8 cellular contexts compared by ENCODE assay signal in genomic region chr14:20631023-20631820, GRCh38. TPM values are rescaled to one million over a fixed set of nuclear protein-coding genes. Genes with fewer than 3 reads are reported as not detected.
A peak's percentile ranks its signal among the peaks of the same experiment; 100 is the strongest.
DNase-seq lines count a peak whose midpoint lies in the region; ATAC-seq and TF ChIP-seq lines count a peak whose summit lies in the region.

No MANE protein-coding gene starts in this region.

- DNase-seq in Caki2 (ENCODE audit: low read depth), result peak; percentile 61
- peak; percentile 48 to 59 for DNase-seq in Kasumi-1 (lab: John Stamatoyannopoulos, UW)
- no peak for DNase-seq in T-helper 2 cell treated with Interferon-gamma antibody and Interleukin-4, amounts not matched to agents 5 μg/mL and 100 μg/mL, for 36 hours (ENCODE audit: low spot score)
- peak in 1 of 2 donors; percentile 56 for DNase-seq in central memory CD8-positive, alpha-beta T cell (ENCODE audit: low spot score in 2 of 2)
- no peak for DNase-seq in kidney epithelial cell (ENCODE audit: low read depth)
- peak in 2 of 3 donors; percentile 21 to 39 for DNase-seq in stimulated activated CD4-positive, alpha-beta T cell treated with anti-CD3 and anti-CD28 coated beads, TNF-alpha, amount 100 ng/mL, for 1 hour (ENCODE audit: low read depth in 3 of 3, low spot score in 1 of 3)
- DNase-seq in GM19240 (ENCODE audit: insufficient read length, low spot score), result no peak

- in situ Hi-C loops in Caki2 (cut with HindIII; ENCODE audit: low pct_unique_long_range_greater_than_20kb, low sequenced_read_pairs), result no loop called here

- no peaks in the 10 kb centered on the region for H3K36me3 Mint-ChIP-seq in T-helper 2 cell treated with Interferon-gamma antibody and Interleukin-4, amounts not matched to agents 5 μg/mL and 100 μg/mL, for 36 hours (ENCODE audit: low read depth)
- H3K36me3 Mint-ChIP-seq in central memory CD8-positive, alpha-beta T cell (ENCODE audit: insufficient read depth), result peaks cover 37% of the 10 kb centered on the region

- H3K27me3 Mint-ChIP-seq in T-helper 2 cell treated with Interferon-gamma antibody and Interleukin-4, amounts not matched to agents 5 μg/mL and 100 μg/mL, for 36 hours (ENCODE audit: low read depth), result peaks cover 80% of the 10 kb centered on the region
- no peaks in the 10 kb centered on the region for H3K27me3 Mint-ChIP-seq in central memory CD8-positive, alpha-beta T cell

- H3K4me3 ChIP-seq in kidney epithelial cell (ENCODE audit: low read depth, low read length), result peak overlapping the region; percentile 40

- peaks cover 22% of the 10 kb centered on the region for H3K27me3 ChIP-seq in kidney epithelial cell (ENCODE audit: control insufficient read depth, insufficient read depth, low read length)

- peaks cover 46% of the 10 kb centered on the region for H3K4me1 Mint-ChIP-seq in T-helper 2 cell treated with Interferon-gamma antibody and Interleukin-4, amounts not matched to agents 5 μg/mL and 100 μg/mL, for 36 hours (ENCODE audit: low read depth)
- peaks cover 54% of the 10 kb centered on the region for H3K4me1 Mint-ChIP-seq in central memory CD8-positive, alpha-beta T cell

- H3K27ac Mint-ChIP-seq in T-helper 2 cell treated with Interferon-gamma antibody and Interleukin-4, amounts not matched to agents 5 μg/mL and 100 μg/mL, for 36 hours, result peak overlapping the region; percentile 38
- peak overlapping the region; percentile 98 for H3K27ac Mint-ChIP-seq in central memory CD8-positive, alpha-beta T cell (ENCODE audit: low read depth)

- TF ChIP-seq CTCF in kidney epithelial cell (IDR thresholded peaks at IDR 0.05; ENCODE audit: insufficient read depth, low read length, poor library complexity, severe bottlenecking), result no peak

- H3K4me3 Mint-ChIP-seq in T-helper 2 cell treated with Interferon-gamma antibody and Interleukin-4, amounts not matched to agents 5 μg/mL and 100 μg/mL, for 36 hours, result peak overlapping the region; percentile 84
- H3K4me3 Mint-ChIP-seq in central memory CD8-positive, alpha-beta T cell, result peak overlapping the region; percentile 87

- H3K36me3 ChIP-seq in kidney epithelial cell (ENCODE audit: control insufficient read depth, insufficient read depth, low read length), result no peaks in the 10 kb centered on the region

- H3K9me3 Mint-ChIP-seq in T-helper 2 cell treated with Interferon-gamma antibody and Interleukin-4, amounts not matched to agents 5 μg/mL and 100 μg/mL, for 36 hours, result no peaks in the 10 kb centered on the region
- H3K9me3 Mint-ChIP-seq in central memory CD8-positive, alpha-beta T cell, result no peaks in the 10 kb centered on the region

- peak; percentile 35 for ATAC-seq in central memory CD8-positive, alpha-beta T cell (replicated peaks; ENCODE audit: extremely low read depth, poor library complexity, severe bottlenecking)
- no peak for ATAC-seq in HG03175 (IDR thresholded peaks at IDR 0.05; ENCODE audit: unreplicated experiment)

RNA-seq across cellular contexts. Expression of gene OR6S1, which starts 10.3 kb away (rescaled TPM):
- total RNA-seq in Caki2 (2014; rRNA removed; shearing (Covaris generic); ENCODE audit: low replicate concordance), result not detected in 2 replicates
- total RNA-seq in kidney epithelial cell, result not detected in 2 replicates

RNA-seq across cellular contexts. Expression of gene RNASE12, which starts 40.0 kb away (rescaled TPM):
- total RNA-seq in Caki2 (2014; rRNA removed; shearing (Covaris generic); ENCODE audit: low replicate concordance), result not detected in 2 replicates
- total RNA-seq in kidney epithelial cell, result not detected in 2 replicates

RNA-seq across cellular contexts. Expression of gene RNASE11, which starts 43.4 kb away (rescaled TPM):
- not detected in 2 replicates for total RNA-seq in Caki2 (2014; rRNA removed; shearing (Covaris generic); ENCODE audit: low replicate concordance)
- total RNA-seq in kidney epithelial cell, result not detected in 2 replicates

RNA-seq across cellular contexts. Expression of gene RNASE4, which starts 53.1 kb away (rescaled TPM):
- 18.5 and 21.6 TPM in 2 replicates for total RNA-seq in Caki2 (2014; rRNA removed; shearing (Covaris generic); ENCODE audit: low replicate concordance)
- total RNA-seq in kidney epithelial cell, result 4.2 and 5.6 TPM in 2 replicates

RNA-seq across cellular contexts. Expression of gene ANG, which starts 57.3 kb away (rescaled TPM):
- total RNA-seq in Caki2 (2014; rRNA removed; shearing (Covaris generic); ENCODE audit: low replicate concordance), result 2.0 and 3.4 TPM in 2 replicates
- total RNA-seq in kidney epithelial cell, result 0.14 and 1.1 TPM in 2 replicates

Comparison
In these comparisons a context has a peak if more than half of its experiments do, and no peak if none do; other contexts are left out.
1. DNase-seq: peak in Caki2 (single experiment), Kasumi-1 (2 of 2) and stimulated activated CD4-positive, alpha-beta T cell treated with anti-CD3 and anti-CD28 coated beads, TNF-alpha, amount 100 ng/mL, for 1 hour (2 of 3); none in T-helper 2 cell treated with Interferon-gamma antibody and Interleukin-4, amounts not matched to agents 5 μg/mL and 100 μg/mL, for 36 hours (single experiment), kidney epithelial cell (single experiment) and GM19240 (single experiment).